ENCODE assay signal across 31 cellular contexts in the genomic region with DNA sequence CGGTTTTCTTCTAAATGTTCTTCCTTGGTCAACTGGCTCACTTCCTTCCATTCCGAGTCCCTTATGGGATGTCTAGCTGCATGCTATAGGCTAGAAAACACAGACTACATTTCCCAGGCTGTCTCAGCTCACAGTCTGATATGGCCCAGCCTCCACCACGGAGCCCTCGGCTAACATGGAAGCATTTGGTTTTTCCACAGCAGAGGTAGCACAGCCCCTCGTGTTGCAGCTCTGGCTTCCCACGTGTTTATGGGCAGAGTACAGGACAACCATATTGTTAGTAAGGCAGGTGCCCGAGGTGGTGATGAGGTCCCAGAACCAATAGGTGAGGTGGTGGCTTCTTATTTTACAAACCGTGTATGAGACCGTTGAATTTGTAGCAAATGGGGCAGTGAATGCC. TPM values are rescaled to one million over a fixed set of nuclear protein-coding genes. Genes with fewer than 3 reads are reported as not detected.
"Had no signal": no experiment of that assay in that cellular context is flagged by ENCODE, and none has a peak within 500 bp of the region (broad histone marks: within the 10 kb centered on the region; RNA-seq: fewer than 3 reads in every experiment).

No MANE protein-coding gene starts in this region.

- H3K9me3 ChIP-seq: colonic mucosa, gastroesophageal sphincter, heart left ventricle, left lung, mucosa of descending colon, neutrophil, stomach, thyroid gland had no signal

- H3K27me3 ChIP-seq: colonic mucosa, foreskin keratinocyte, gastroesophageal sphincter, heart left ventricle, left lung, neutrophil, stomach, thyroid gland had no signal

- H3K27me3 Mint-ChIP-seq: dendritic cell treated with granulocyte-macrophage colony-stimulating factor and Interleukin-4, amounts not matched to agents 40 ng/mL and 50 ng/mL, for 4 days; naive B cell; natural killer cell treated with Interleukin-12 subunit alpha and Interleukin-12 subunit beta and Interleukin-15 and Interleukin-18, amount 100 ng/mL, for 72 hours; progenitor cell of endocrine pancreas; type B pancreatic cell had no signal

- H3K27ac Mint-ChIP-seq: dendritic cell treated with granulocyte-macrophage colony-stimulating factor and Interleukin-4, amounts not matched to agents 40 ng/mL and 50 ng/mL, for 4 days; endodermal cell; mesothelial cell of epicardium; naive B cell; natural killer cell treated with Interleukin-12 subunit alpha and Interleukin-12 subunit beta and Interleukin-15 and Interleukin-18, amount 100 ng/mL, for 72 hours; progenitor cell of endocrine pancreas; type B pancreatic cell had no signal

- H3K79me2 ChIP-seq: parathyroid adenoma had no signal

- ATAC-seq: esophagus mucosa; foreskin keratinocyte; gastroesophageal sphincter; left lung; mucosa of descending colon; natural killer cell treated with Interleukin-12 subunit alpha and Interleukin-12 subunit beta and Interleukin-15 and Interleukin-18, amount 100 ng/mL, for 72 hours; sciatic nerve had no signal

- H3K4me1 ChIP-seq: colonic mucosa, foreskin keratinocyte, gastroesophageal sphincter, left lung, stomach, thyroid gland had no signal

- H3K36me3 ChIP-seq: colonic mucosa, heart left ventricle, left lung, neutrophil, stomach, thyroid gland had no signal

- H3K4me1 Mint-ChIP-seq: endodermal cell, naive B cell, neural crest cell had no signal

- H3K9me3 Mint-ChIP-seq: dendritic cell treated with granulocyte-macrophage colony-stimulating factor and Interleukin-4, amounts not matched to agents 40 ng/mL and 50 ng/mL, for 4 days; naive B cell; natural killer cell treated with Interleukin-12 subunit alpha and Interleukin-12 subunit beta and Interleukin-15 and Interleukin-18, amount 100 ng/mL, for 72 hours had no signal

- H3K4me2 ChIP-seq: smooth muscle cell had no signal

- H2AFZ ChIP-seq: parathyroid adenoma had no signal

- H3K4me3 ChIP-seq: colonic mucosa, gastroesophageal sphincter, heart left ventricle, left lung, mucosa of descending colon, smooth muscle cell, stomach, thyroid gland had no signal

- H3K36me3 Mint-ChIP-seq: naive B cell; natural killer cell treated with Interleukin-12 subunit alpha and Interleukin-12 subunit beta and Interleukin-15 and Interleukin-18, amount 100 ng/mL, for 72 hours had no signal

- H3K4me3 Mint-ChIP-seq: dendritic cell treated with granulocyte-macrophage colony-stimulating factor and Interleukin-4, amounts not matched to agents 40 ng/mL and 50 ng/mL, for 4 days; endodermal cell; mesothelial cell of epicardium; naive B cell; natural killer cell treated with Interleukin-12 subunit alpha and Interleukin-12 subunit beta and Interleukin-15 and Interleukin-18, amount 100 ng/mL, for 72 hours; neural crest cell; type B pancreatic cell had no signal

- H3K27ac ChIP-seq: colonic mucosa, epithelial cell of prostate, foreskin keratinocyte, gastroesophageal sphincter, heart left ventricle, left lung, neutrophil, parathyroid adenoma, stomach, thyroid gland had no signal

- DNase-seq: colonic mucosa; effector CD8-positive, alpha-beta T cell; endodermal cell; foreskin keratinocyte; heart left ventricle; hippocampal formation; left cardiac atrium; left lung; mesenchymal stem cell; mucosa of descending colon; naive B cell; stimulated activated CD4-positive, alpha-beta T cell treated with anti-CD3 and anti-CD28 coated beads, Interleukin-12 subunit alpha, Interleukin-12 subunit beta, amount 100 ng/mL, for 4 hours; stimulated activated CD4-positive, alpha-beta T cell treated with anti-CD3 and anti-CD28 coated beads, Interleukin-1b, Interleukin-23, amount 100 ng/mL, for 48 hours; stimulated activated CD4-positive, alpha-beta T cell treated with anti-CD3 and anti-CD28 coated beads, Interleukin-4, amount 100 ng/mL, for 1 hour; stimulated activated CD8-positive, alpha-beta memory T cell treated with anti-CD3 and anti-CD28 coated beads, Interleukin-4, amount 100 ng/mL, for 48 hours; stimulated activated naive CD4-positive, alpha-beta T cell; stomach; thyroid gland had no signal

- H3K9ac ChIP-seq: parathyroid adenoma had no signal

RNA-seq across cellular contexts. Expression of a gene that starts 8.7 kb away (rescaled TPM):
- polyA plus RNA-seq: foreskin keratinocyte had no signal
